Comparison of ENCODE assay signal across 13 cellular contexts in genomic region chr13:100520936-100521765, GRCh38.
A peak's percentile ranks its signal among the peaks of the same experiment; 100 is the strongest.
DNase-seq lines count a peak whose midpoint lies in the region; TF ChIP-seq lines count a peak whose summit lies in the region.
"Had no signal": no experiment of that assay in that cellular context is flagged by ENCODE, and none has a peak within 500 bp of the region (broad histone marks: within the 10 kb centered on the region; RNA-seq: fewer than 3 reads in every experiment).

No MANE protein-coding gene starts in this region.

- no peaks in the 10 kb centered on the region for H3K36me3 ChIP-seq in SJCRH30
- H3K36me3 ChIP-seq: colonic mucosa had no signal

- H3K36me3 Mint-ChIP-seq in nephron (ENCODE audit: low read depth) = peaks cover 4% of the 10 kb centered on the region

- H3K27ac Mint-ChIP-seq in nephron = peak overlapping the region; percentile 9 to 59 (median 24)

- DNase-seq in ELF-1 (ENCODE audit: low read depth, low spot score) = peak; percentile 72
- peak; percentile 50 for DNase-seq in NCI-H1694 (lab: John Stamatoyannopoulos, UW)
- peak; percentile 46 for DNase-seq in cerebellar cortex (ENCODE audit: low spot score)
- DNase-seq in GM13977 (ENCODE audit: low spot score) = no peak
- DNase-seq in SJCRH30 = no peak
- DNase-seq in inferior parietal cortex (ENCODE audit: extremely low spot score) = no peak
- no peak for DNase-seq in DMS153 (lab: John Stamatoyannopoulos, UW)
- DNase-seq: colonic mucosa; Karpas-422; left ventricle myocardium superior; psoas muscle; stimulated activated CD4-positive, alpha-beta T cell treated with anti-CD3 and anti-CD28 coated beads, Interleukin-4, amount 100 ng/mL, for 24 hours had no signal

- in situ Hi-C loops in GM13977 (cut with MboI; ENCODE audit: low pct_unique_long_range_greater_than_20kb, low sequenced_read_pairs, unreplicated experiment) = loop anchor here (25.0 kb wide), 1 partner anchor 534 kb away; the partner anchor contains the start of gene ZIC2

- no peaks in the 10 kb centered on the region for H3K27me3 ChIP-seq in SJCRH30
- H3K27me3 ChIP-seq: colonic mucosa had no signal

- H3K4me1 Mint-ChIP-seq in nephron = peaks cover 23% of the 10 kb centered on the region

- no peaks in the 10 kb centered on the region for H3K9me3 Mint-ChIP-seq in nephron

- H3K4me3 ChIP-seq in SJCRH30 = no peak overlapping the region
- H3K4me3 ChIP-seq: colonic mucosa, psoas muscle had no signal

- H3K4me1 ChIP-seq in SJCRH30 = 0 out of 2 replicates have a peak, but pooled peaks cover 3% of the 10 kb centered on the region
- H3K4me1 ChIP-seq: colonic mucosa, psoas muscle had no signal

- TF ChIP-seq CTCF in nephron (IDR thresholded peaks at IDR 0.05; ENCODE audit: unreplicated experiment in 3 of 3) (peak in 1 of 3 experiments; percentile 13), GM13977 (IDR thresholded peaks at IDR 0.05; ENCODE audit: extremely low read depth, insufficient read depth, missing control alignments) (no peak)

- H3K9me3 ChIP-seq in SJCRH30 (replicated peaks) = no peaks in the 10 kb centered on the region
- H3K9me3 ChIP-seq: colonic mucosa, psoas muscle had no signal

- peak overlapping the region in 2 of 3 experiments; percentile 9 to 26 for H3K4me3 Mint-ChIP-seq in nephron

- no peak overlapping the region for H3K27ac ChIP-seq in SJCRH30
- H3K27ac ChIP-seq: colonic mucosa, psoas muscle had no signal

- H3K27me3 Mint-ChIP-seq in nephron (ENCODE audit: low read depth) = peaks cover 15% of the 10 kb centered on the region

Comparison
In these comparisons a context has a peak if more than half of its experiments do, and no peak if none do; other contexts are left out.
1. DNase-seq: peak in ELF-1 (single experiment), NCI-H1694 (single experiment) and cerebellar cortex (single experiment); none in GM13977 (single experiment), SJCRH30 (0 of 2), inferior parietal cortex (single experiment) and DMS153 (single experiment).